8 cellular contexts compared by ENCODE assay signal in genomic region chr2:170396799-170397459, GRCh38.
A peak's percentile ranks its signal among the peaks of the same experiment; 100 is the strongest.
DNase-seq lines count a peak whose midpoint lies in the region; ATAC-seq, FAIRE-seq and TF ChIP-seq lines count a peak whose summit lies in the region.

No MANE protein-coding gene starts in this region.

- DNase-seq in DMS53 treated with DMSO at 0.1 percent for 48 hours (lab: John Stamatoyannopoulos, UW; ENCODE audit: unreplicated experiment) (peak; percentile 64), SW480 (ENCODE audit: low spot score) (peak; percentile 68), HepG2 (ENCODE audit: low spot score) (peak; percentile 43), aorta (no peak)
- no peak for DNase-seq in activated CD8-positive, alpha-beta memory T cell treated with anti-CD3 and anti-CD28 coated beads for 24 hours

- H3K79me2 ChIP-seq in HepG2 (ENCODE audit: insufficient read depth, low read length), result no peaks in the 10 kb centered on the region

- in situ Hi-C loops in HepG2 (cut with HindIII; ENCODE audit: extremely low pct_ligation_motif_present, low pct_unique_long_range_greater_than_20kb), result no loop called here

- peaks cover 0 to 9% of the 10 kb centered on the region in 2 experiments; a peak in 1 of 5 replicates for H3K27me3 ChIP-seq in HepG2 (ENCODE audit: control insufficient read depth in 1 of 2, insufficient read depth in 2 of 2, low read length in 2 of 2)
- H3K27me3 ChIP-seq in aorta (ENCODE audit: control insufficient read depth in 1 of 2, insufficient read depth in 2 of 2, low read length in 1 of 2), result no peaks in the 10 kb centered on the region

- TF ChIP-seq CTCF in LNCAP (IDR thresholded peaks at IDR 0.05) (peak; percentile 59), HepG2 (CRISPR knock-in tag; IDR thresholded peaks at IDR 0.05) (peak; percentile 74)

- BruUV-seq in HepG2 (replicated peaks; lab: Mats Ljungman, UMichigan), result no TSS peak

- H3K36me3 ChIP-seq in HepG2 (replicated peaks in 1 of 2; ENCODE audit: control insufficient read depth in 1 of 2, insufficient read depth in 2 of 2, low read length in 2 of 2) (no peaks in the 10 kb centered on the region), aorta (ENCODE audit: control insufficient read depth in 1 of 2, insufficient read depth in 2 of 2, low read length in 1 of 2) (no peaks in the 10 kb centered on the region)

- H3K27ac ChIP-seq in HepG2 (ENCODE audit: extremely low read length, insufficient read depth, low read length), result no peak overlapping the region
- no peak overlapping the region for H3K27ac ChIP-seq in aorta (ENCODE audit: low read depth in 1 of 2, low read length in 2 of 2)

- no peak for TF ChIP-seq POLR2A in HepG2 (IDR thresholded peaks at IDR 0.05; ENCODE audit: insufficient read depth in 1 of 2, low read depth in 2 of 2, low read length in 2 of 2)

- ATAC-seq in HepG2, result peak; percentile 74
- ATAC-seq in HG03520 (IDR thresholded peaks at IDR 0.05; ENCODE audit: unreplicated experiment), result no peak
- no peak for ATAC-seq in GM18498 (IDR thresholded peaks at IDR 0.05; ENCODE audit: unreplicated experiment)
- ATAC-seq in aorta (ENCODE audit: low FRiP score), result no peak

- TF ChIP-seq RAD21 in HepG2 (CRISPR knock-in tag; IDR thresholded peaks at IDR 0.05), result peak; percentile 68

- WGBS in HepG2 (ENCODE audit: low lambda C conversion rate), result 2% methylated on average over 5 of the region's 5 CpGs
- WGBS in aorta, 2 donors, result 28 to 43% methylated on average over 5 of the region's 5 CpGs

- CTCF ChIA-PET in HepG2 (lab: Yijun Ruan, JAX; ENCODE audit: low intra/inter-chr PET ratio, low total read pairs), result interaction anchor here (0.8 to 4.0 kb wide), 5 partner anchors 318 to 417 kb away, joined by 3 to 61 read pairs (median 4); partner anchors contain the start of genes GAD1 and SP5

- POLR2A ChIA-PET in HepG2 (lab: Yijun Ruan, JAX), result no interaction called here

- intact Hi-C loops in HepG2 (cut with micrococcal nuclease; ENCODE audit: unreplicated experiment) (loop anchor here (1.0 kb wide), 1 partner anchor 415 kb away; no protein-coding TSS in a partner anchor), aorta (cut with DNase I) (no loop called here)

- H3K9me3 ChIP-seq in HepG2 (ENCODE audit: low read length) (no peaks in the 10 kb centered on the region), aorta (ENCODE audit: control insufficient read depth, low read length) (no peaks in the 10 kb centered on the region)

- H4K20me1 ChIP-seq in HepG2 (ENCODE audit: insufficient read depth, low read length), result no peaks in the 10 kb centered on the region

- TF ChIP-seq EP300 in HepG2 (IDR thresholded peaks at IDR 0.05; ENCODE audit: low read depth in 2 of 2, low read length in 2 of 2) (no peak), HepG2 (CRISPR knock-in tag; IDR thresholded peaks at IDR 0.05; ENCODE audit: borderline replicate concordance) (no peak)

- H3K4me3 ChIP-seq in HepG2 (replicated peaks in 1 of 3; ENCODE audit: insufficient read depth in 1 of 3, low read depth in 2 of 3, low read length in 3 of 3) (no peak overlapping the region), aorta (ENCODE audit: low read length in 2 of 2) (no peak overlapping the region)

- peak; percentile 47 for FAIRE-seq in HepG2 (lab: Jason Lieb, UNC)

- no peak overlapping the region for H2AFZ ChIP-seq in HepG2 (ENCODE audit: low read length)

- no peak overlapping the region for H3K4me2 ChIP-seq in HepG2 (ENCODE audit: low read depth, low read length)

- H3K4me1 ChIP-seq in HepG2 (ENCODE audit: insufficient read depth, low read length) (peaks cover 16% of the 10 kb centered on the region), aorta (ENCODE audit: control insufficient read depth in 1 of 2, insufficient read depth in 2 of 2, low read length in 2 of 2) (peaks cover 0 to 1% of the 10 kb centered on the region in 2 donors)

- no peak overlapping the region for H3K9ac ChIP-seq in HepG2 (ENCODE audit: insufficient read depth, low read depth, low read length)

TF ChIP-seq in HepG2, 621 proteins besides CTCF, POLR2A, EP300 and RAD21:
- TF ChIP-seq LCORL (IDR thresholded peaks at IDR 0.05), result no peak
- 0 out of 2 replicates have a peak, but pooled peaks have one; percentile 24 for TF ChIP-seq LCORL (CRISPR knock-in tag; IDR thresholded peaks at IDR 0.05)
- TF ChIP-seq, protein P1, sequence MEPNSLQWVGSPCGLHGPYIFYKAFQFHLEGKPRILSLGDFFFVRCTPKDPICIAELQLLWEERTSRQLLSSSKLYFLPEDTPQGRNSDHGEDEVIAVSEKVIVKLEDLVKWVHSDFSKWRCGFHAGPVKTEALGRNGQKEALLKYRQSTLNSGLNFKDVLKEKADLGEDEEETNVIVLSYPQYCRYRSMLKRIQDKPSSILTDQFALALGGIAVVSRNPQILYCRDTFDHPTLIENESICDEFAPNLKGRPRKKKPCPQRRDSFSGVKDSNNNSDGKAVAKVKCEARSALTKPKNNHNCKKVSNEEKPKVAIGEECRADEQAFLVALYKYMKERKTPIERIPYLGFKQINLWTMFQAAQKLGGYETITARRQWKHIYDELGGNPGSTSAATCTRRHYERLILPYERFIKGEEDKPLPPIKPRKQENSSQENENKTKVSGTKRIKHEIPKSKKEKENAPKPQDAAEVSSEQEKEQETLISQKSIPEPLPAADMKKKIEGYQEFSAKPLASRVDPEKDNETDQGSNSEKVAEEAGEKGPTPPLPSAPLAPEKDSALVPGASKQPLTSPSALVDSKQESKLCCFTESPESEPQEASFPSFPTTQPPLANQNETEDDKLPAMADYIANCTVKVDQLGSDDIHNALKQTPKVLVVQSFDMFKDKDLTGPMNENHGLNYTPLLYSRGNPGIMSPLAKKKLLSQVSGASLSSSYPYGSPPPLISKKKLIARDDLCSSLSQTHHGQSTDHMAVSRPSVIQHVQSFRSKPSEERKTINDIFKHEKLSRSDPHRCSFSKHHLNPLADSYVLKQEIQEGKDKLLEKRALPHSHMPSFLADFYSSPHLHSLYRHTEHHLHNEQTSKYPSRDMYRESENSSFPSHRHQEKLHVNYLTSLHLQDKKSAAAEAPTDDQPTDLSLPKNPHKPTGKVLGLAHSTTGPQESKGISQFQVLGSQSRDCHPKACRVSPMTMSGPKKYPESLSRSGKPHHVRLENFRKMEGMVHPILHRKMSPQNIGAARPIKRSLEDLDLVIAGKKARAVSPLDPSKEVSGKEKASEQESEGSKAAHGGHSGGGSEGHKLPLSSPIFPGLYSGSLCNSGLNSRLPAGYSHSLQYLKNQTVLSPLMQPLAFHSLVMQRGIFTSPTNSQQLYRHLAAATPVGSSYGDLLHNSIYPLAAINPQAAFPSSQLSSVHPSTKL (CRISPR knock-in tag; IDR thresholded peaks at IDR 0.05), result 0 out of 2 replicates have a peak, but pooled peaks have one; percentile 19
- TF ChIP-seq GTF2F1 (IDR thresholded peaks at IDR 0.05; ENCODE audit: low read length), result no peak
- TF ChIP-seq GATAD2A (CRISPR knock-in tag; IDR thresholded peaks at IDR 0.05), result peak; percentile 31; the same call in 1 of the 2 replicates
- TF ChIP-seq SAP130 (CRISPR knock-in tag; IDR thresholded peaks at IDR 0.05; ENCODE audit: low read depth), result 0 out of 2 replicates have a peak, but pooled peaks have one; percentile 9
- TF ChIP-seq ELF3 (CRISPR knock-in tag; IDR thresholded peaks at IDR 0.05), result peak; percentile 7; the same call in 1 of the 2 replicates
- TF ChIP-seq SMC3 (IDR thresholded peaks at IDR 0.05; ENCODE audit: low read length), result peak; percentile 84
- TF ChIP-seq RFX5 (IDR thresholded peaks at IDR 0.05; ENCODE audit: low read depth, low read length), result no peak
- peak; percentile 89 for TF ChIP-seq STAG1 (CRISPR knock-in tag; IDR thresholded peaks at IDR 0.05)
TF ChIP-seq in HepG2: peak in this region for 7.

Comparison
In these comparisons a context has a peak if more than half of its experiments do, and no peak if none do; other contexts are left out.
1. DNase-seq: peak in DMS53 treated with DMSO at 0.1 percent for 48 hours (single experiment), SW480 (single experiment) and HepG2 (single experiment); none in aorta (0 of 2) and activated CD8-positive, alpha-beta memory T cell treated with anti-CD3 and anti-CD28 coated beads for 24 hours (single experiment).